33 cellular contexts compared by ENCODE assay signal in the genomic region with DNA sequence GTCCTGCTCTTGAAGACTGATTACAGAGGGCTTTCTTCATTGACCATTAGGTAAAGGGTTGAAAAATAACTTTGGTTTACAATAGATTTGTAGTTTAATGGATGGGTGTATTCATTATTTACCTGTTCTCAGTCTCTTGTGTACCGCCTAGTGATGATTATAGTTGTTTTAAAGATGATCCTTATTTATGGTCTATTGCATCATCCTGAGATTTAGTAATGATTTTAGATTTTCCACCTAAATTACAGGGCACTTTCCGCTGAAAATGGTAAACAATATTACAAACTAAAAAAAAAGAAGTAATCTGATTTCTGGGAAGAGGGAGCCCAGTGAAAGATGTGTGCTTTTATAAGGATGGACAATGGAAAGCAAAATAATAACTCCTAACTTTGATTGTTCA.
"Had no signal": no experiment of that assay in that cellular context is flagged by ENCODE, and none has a peak within 500 bp of the region (broad histone marks: within the 10 kb centered on the region; RNA-seq: fewer than 3 reads in every experiment).

No MANE protein-coding gene starts in this region.

- H3K36me3 ChIP-seq: ascending aorta, breast epithelium, cardiac muscle cell, colonic mucosa, esophagus squamous epithelium, gastroesophageal sphincter had no signal

- H3K36me3 Mint-ChIP-seq: activated naive CD4-positive, alpha-beta T cell treated with anti-CD3 and anti-CD28 coated beads, Interleukin-2, amount 10 ng/mL, durations not matched to agents 7 days and 5 days; activated naive CD4-positive, alpha-beta T cell treated with anti-CD3 and anti-CD28 coated beads, Interleukin-2, amount 50 U/mL, for 72 hours; activated naive CD8-positive, alpha-beta T cell treated with anti-CD3 and anti-CD28 coated beads, Interleukin-2, amount 10 ng/mL, durations not matched to agents 7 days and 5 days; brain had no signal

- FAIRE-seq: endometrium, endothelial cell of umbilical vein had no signal

- H3K4me1 Mint-ChIP-seq: activated CD4-positive, alpha-beta memory T cell treated with anti-CD3 and anti-CD28 coated beads, Interleukin-2, amount 10 ng/mL, durations not matched to agents 7 days and 5 days; activated CD4-positive, alpha-beta T cell treated with anti-CD3 and anti-CD28 coated beads for 36 hours; activated CD4-positive, alpha-beta T cell treated with anti-CD3 and anti-CD28 coated beads, Interleukin-2, amount 10 ng/mL, durations not matched to agents 24 days and 14 days; activated naive CD4-positive, alpha-beta T cell treated with anti-CD3 and anti-CD28 coated beads, Interleukin-2, amount 10 ng/mL, durations not matched to agents 7 days and 5 days; activated naive CD8-positive, alpha-beta T cell treated with anti-CD3 and anti-CD28 coated beads, Interleukin-2, amount 10 ng/mL, durations not matched to agents 7 days and 5 days had no signal

- H3K27ac ChIP-seq: ascending aorta, breast epithelium, cardiac muscle cell, colonic mucosa, epithelial cell of prostate, esophagus squamous epithelium, gastroesophageal sphincter had no signal

- ATAC-seq: activated CD4-positive, alpha-beta T cell treated with anti-CD3 and anti-CD28 coated beads for 36 hours; activated naive CD4-positive, alpha-beta T cell treated with anti-CD3 and anti-CD28 coated beads, Interleukin-2, amount 50 U/mL, for 72 hours; activated T-cell treated with anti-CD3 and anti-CD28 coated beads, Interleukin-2, amount 50 U/mL, for 72 hours; gastroesophageal sphincter had no signal

- H3K27ac Mint-ChIP-seq: activated CD4-positive, alpha-beta memory T cell treated with anti-CD3 and anti-CD28 coated beads, Interleukin-2, amount 10 ng/mL, durations not matched to agents 7 days and 5 days; activated CD4-positive, alpha-beta T cell treated with anti-CD3 and anti-CD28 coated beads for 36 hours; activated CD4-positive, alpha-beta T cell treated with anti-CD3 and anti-CD28 coated beads, Interleukin-2, amount 10 ng/mL, durations not matched to agents 24 days and 14 days; activated naive CD4-positive, alpha-beta T cell treated with anti-CD3 and anti-CD28 coated beads, Interleukin-2, amount 10 ng/mL, durations not matched to agents 7 days and 5 days; activated naive CD4-positive, alpha-beta T cell treated with anti-CD3 and anti-CD28 coated beads, Interleukin-2, amount 50 U/mL, for 72 hours; activated naive CD8-positive, alpha-beta T cell treated with anti-CD3 and anti-CD28 coated beads, Interleukin-2, amount 10 ng/mL, durations not matched to agents 7 days and 5 days; activated T-cell treated with anti-CD3 and anti-CD28 coated beads, Interleukin-2, amount 50 U/mL, for 24 hours; activated T-cell treated with anti-CD3 and anti-CD28 coated beads, Interleukin-2, amount 50 U/mL, for 72 hours; T-helper 2 cell treated with Interferon-gamma antibody and Interleukin-4, amounts not matched to agents 5 μg/mL and 100 μg/mL, for 36 hours had no signal

- H3K27me3 ChIP-seq: ascending aorta, breast epithelium, colonic mucosa had no signal

- H3K9me3 Mint-ChIP-seq: activated CD4-positive, alpha-beta memory T cell treated with anti-CD3 and anti-CD28 coated beads, Interleukin-2, amount 10 ng/mL, durations not matched to agents 7 days and 5 days; activated CD4-positive, alpha-beta T cell treated with anti-CD3 and anti-CD28 coated beads, Interleukin-2, amount 10 ng/mL, durations not matched to agents 24 days and 14 days; activated naive CD4-positive, alpha-beta T cell treated with anti-CD3 and anti-CD28 coated beads, Interleukin-2, amount 10 ng/mL, durations not matched to agents 7 days and 5 days; activated naive CD4-positive, alpha-beta T cell treated with anti-CD3 and anti-CD28 coated beads, Interleukin-2, amount 50 U/mL, for 72 hours; activated naive CD8-positive, alpha-beta T cell treated with anti-CD3 and anti-CD28 coated beads, Interleukin-2, amount 10 ng/mL, durations not matched to agents 7 days and 5 days; activated T-cell treated with anti-CD3 and anti-CD28 coated beads, Interleukin-2, amount 50 U/mL, for 24 hours; activated T-cell treated with anti-CD3 and anti-CD28 coated beads, Interleukin-2, amount 50 U/mL, for 72 hours; T-helper 2 cell treated with Interferon-gamma antibody and Interleukin-4, amounts not matched to agents 5 μg/mL and 100 μg/mL, for 36 hours had no signal

- H3K4me3 Mint-ChIP-seq: activated CD4-positive, alpha-beta memory T cell treated with anti-CD3 and anti-CD28 coated beads, Interleukin-2, amount 10 ng/mL, durations not matched to agents 7 days and 5 days; activated CD4-positive, alpha-beta T cell treated with anti-CD3 and anti-CD28 coated beads for 36 hours; activated CD4-positive, alpha-beta T cell treated with anti-CD3 and anti-CD28 coated beads, Interleukin-2, amount 10 ng/mL, durations not matched to agents 24 days and 14 days; activated naive CD4-positive, alpha-beta T cell treated with anti-CD3 and anti-CD28 coated beads, Interleukin-2, amount 10 ng/mL, durations not matched to agents 7 days and 5 days; activated naive CD8-positive, alpha-beta T cell treated with anti-CD3 and anti-CD28 coated beads, Interleukin-2, amount 10 ng/mL, durations not matched to agents 7 days and 5 days; activated T-cell treated with anti-CD3 and anti-CD28 coated beads, Interleukin-2, amount 50 U/mL, for 24 hours; activated T-cell treated with anti-CD3 and anti-CD28 coated beads, Interleukin-2, amount 50 U/mL, for 72 hours; T-helper 2 cell treated with Interferon-gamma antibody and Interleukin-4, amounts not matched to agents 5 μg/mL and 100 μg/mL, for 36 hours had no signal

- H3K4me3 ChIP-seq: ascending aorta, breast epithelium, cardiac muscle cell, colonic mucosa, esophagus squamous epithelium, gastroesophageal sphincter had no signal

- H3K4me1 ChIP-seq: ascending aorta, breast epithelium, colonic mucosa, esophagus squamous epithelium, gastroesophageal sphincter had no signal

- H3K9me3 ChIP-seq: ascending aorta, breast epithelium, colonic mucosa, esophagus squamous epithelium, gastroesophageal sphincter had no signal

- DNase-seq: activated CD4-positive, alpha-beta memory T cell treated with anti-CD3 and anti-CD28 coated beads, Interleukin-2, amount 10 ng/mL, durations not matched to agents 7 days and 5 days; activated CD4-positive, alpha-beta T cell treated with anti-CD3 and anti-CD28 coated beads for 36 hours; activated CD4-positive, alpha-beta T cell treated with anti-CD3 and anti-CD28 coated beads, Interleukin-2, amount 10 ng/mL, durations not matched to agents 24 days and 14 days; activated CD4-positive, alpha-beta T cell treated with anti-CD3 and anti-CD28 coated beads, Interleukin-2, amount 50 U/mL, for 4 hours; activated CD4-positive, CD25-positive, alpha-beta regulatory T cell; activated CD4-positive, CD25-positive, alpha-beta regulatory T cell treated with anti-CD3 and anti-CD28 coated beads, Interleukin-2, amount 50 U/mL, for 72 hours; activated CD8-positive, alpha-beta memory T cell treated with anti-CD3 and anti-CD28 coated beads, Interleukin-2, amount 50 U/mL, for 48 hours; activated gamma-delta T cell; activated naive CD4-positive, alpha-beta T cell; activated naive CD4-positive, alpha-beta T cell treated with anti-CD3 and anti-CD28 coated beads, Interleukin-2, amount 10 ng/mL, durations not matched to agents 7 days and 5 days; activated naive CD8-positive, alpha-beta T cell treated with anti-CD3 and anti-CD28 coated beads, Interleukin-2, amount 10 ng/mL, durations not matched to agents 7 days and 5 days; activated T-cell treated with anti-CD3 and anti-CD28 coated beads for 4 hours; activated T-cell treated with anti-CD3 and anti-CD28 coated beads, Interleukin-2, amount 50 U/mL, for 24 hours; activated T-cell treated with anti-CD3 and anti-CD28 coated beads, Interleukin-2, amount 50 U/mL, for 72 hours; central memory CD4-positive, alpha-beta T cell; cerebellar nuclear complex; colonic mucosa; effector CD8-positive, alpha-beta T cell; esophagus squamous epithelium; foreskin melanocyte; head of caudate nucleus; hippocampal formation; T1000 had no signal
